Comparison of ENCODE assay signal across 9 cellular contexts in the genomic region with DNA sequence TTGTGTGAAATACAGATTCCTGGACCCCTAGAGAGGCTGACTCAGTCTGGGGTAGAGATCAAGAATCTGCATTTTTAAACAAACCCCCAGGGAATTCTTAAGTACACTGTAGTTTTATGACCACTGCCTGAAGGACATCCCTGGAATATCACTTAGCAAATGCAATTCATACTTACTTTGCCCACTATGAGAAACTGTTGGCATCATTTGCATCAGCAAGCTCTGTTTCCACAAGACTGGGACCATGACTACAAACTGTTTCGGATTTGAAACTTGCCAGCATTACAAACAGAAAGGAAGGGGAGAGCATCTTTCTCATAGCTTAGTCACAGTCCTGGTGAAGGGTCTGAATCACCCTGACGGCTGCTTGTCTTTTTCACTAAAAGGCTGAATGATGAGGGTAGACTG.
A peak's percentile ranks its signal among the peaks of the same experiment; 100 is the strongest.
DNase-seq lines count a peak whose midpoint lies in the region; ATAC-seq and TF ChIP-seq lines count a peak whose summit lies in the region.
"Had no signal": no experiment of that assay in that cellular context is flagged by ENCODE, and none has a peak within 500 bp of the region (broad histone marks: within the 10 kb centered on the region; RNA-seq: fewer than 3 reads in every experiment).

No MANE protein-coding gene starts in this region.

- no peaks in the 10 kb centered on the region for H3K9me3 Mint-ChIP-seq in activated naive CD4-positive, alpha-beta T cell treated with anti-CD3 and anti-CD28 coated beads, Interleukin-2, amount 50 U/mL, for 24 hours

- H3K4me1 ChIP-seq in mesodermal cell (ENCODE audit: control insufficient read depth, insufficient read depth, low read length, poor library complexity, severe bottlenecking) = peaks cover 8% of the 10 kb centered on the region
- H3K4me1 ChIP-seq in gastroesophageal sphincter = peaks cover 10 to 64% (median 19%) of the 10 kb centered on the region in 3 donors

- no peaks in the 10 kb centered on the region for H3K27me3 Mint-ChIP-seq in activated naive CD4-positive, alpha-beta T cell treated with anti-CD3 and anti-CD28 coated beads, Interleukin-2, amount 50 U/mL, for 24 hours

- H3K36me3 ChIP-seq in mesodermal cell (ENCODE audit: control insufficient read depth, insufficient read depth, low read length) (no peaks in the 10 kb centered on the region), gastroesophageal sphincter (no peaks in the 10 kb centered on the region)

- 14 to 50% methylated on average over 1 of the region's 2 CpGs for whole genome bisulfite sequencing in mesodermal cell (ENCODE audit: insufficient coverage in 2 of 2), 2 experiments
- 4 to 21% methylated on average over 2 of the region's 2 CpGs for WGBS in gastroesophageal sphincter (ENCODE audit: low coverage in 1 of 2), 2 donors

- H3K27ac Mint-ChIP-seq in activated naive CD4-positive, alpha-beta T cell treated with anti-CD3 and anti-CD28 coated beads, Interleukin-2, amount 50 U/mL, for 24 hours = peak overlapping the region; percentile 89

- no peaks in the 10 kb centered on the region for H3K36me3 Mint-ChIP-seq in activated naive CD4-positive, alpha-beta T cell treated with anti-CD3 and anti-CD28 coated beads, Interleukin-2, amount 50 U/mL, for 24 hours

- peaks cover 92% of the 10 kb centered on the region for H3K4me1 Mint-ChIP-seq in activated naive CD4-positive, alpha-beta T cell treated with anti-CD3 and anti-CD28 coated beads, Interleukin-2, amount 50 U/mL, for 24 hours

- no peak for TF ChIP-seq CTCF in gastroesophageal sphincter (IDR thresholded peaks at IDR 0.05)
- TF ChIP-seq CTCF in GM13976 (IDR thresholded peaks at IDR 0.05; ENCODE audit: borderline replicate concordance, control extremely low read depth, extremely low read depth, insufficient read depth, missing control alignments) = no peak

- no peak for TF ChIP-seq EP300 in gastroesophageal sphincter (IDR thresholded peaks at IDR 0.05)

- H3K4me3 Mint-ChIP-seq in activated naive CD4-positive, alpha-beta T cell treated with anti-CD3 and anti-CD28 coated beads, Interleukin-2, amount 50 U/mL, for 24 hours = no peak overlapping the region

- H3K27me3 ChIP-seq in gastroesophageal sphincter = no peaks in the 10 kb centered on the region
- H3K27me3 ChIP-seq: pancreas had no signal

- H3K9me3 ChIP-seq in mesodermal cell (ENCODE audit: control insufficient read depth, low read length) (no peaks in the 10 kb centered on the region), gastroesophageal sphincter (no peaks in the 10 kb centered on the region)
- H3K9me3 ChIP-seq: pancreas had no signal

- H3K27ac ChIP-seq in mesodermal cell (ENCODE audit: low read depth, low read length, severe bottlenecking) (peak overlapping the region; percentile 64), gastroesophageal sphincter (no peak overlapping the region)

- no peak for TF ChIP-seq POLR2A in gastroesophageal sphincter (IDR thresholded peaks at IDR 0.05)

- peak; percentile 45 for ATAC-seq in HG03280 (IDR thresholded peaks at IDR 0.05; ENCODE audit: unreplicated experiment)
- ATAC-seq in GM19455 (IDR thresholded peaks at IDR 0.05; ENCODE audit: unreplicated experiment) = no peak
- no peak for ATAC-seq in gastroesophageal sphincter
- ATAC-seq in HG02623 (IDR thresholded peaks at IDR 0.05; ENCODE audit: unreplicated experiment) = no peak

- DNase-seq in Ammon's horn (ENCODE audit: low spot score) (peak; percentile 42), GM13976 (ENCODE audit: low spot score) (no peak)
- DNase-seq: pancreas had no signal

- in situ Hi-C loops in GM13976 (cut with MboI; ENCODE audit: low sequenced_read_pairs, unreplicated experiment) = no loop called here

- H3K4me3 ChIP-seq in mesodermal cell (ENCODE audit: extremely low read depth, insufficient read depth, low read length, poor library complexity, severe bottlenecking) (no peak overlapping the region), gastroesophageal sphincter (no peak overlapping the region)
- H3K4me3 ChIP-seq: pancreas had no signal
